Comparison of ENCODE assay signal across 21 cellular contexts in genomic region chr11:82720267-82720666, GRCh38. TPM values are rescaled to one million over a fixed set of nuclear protein-coding genes. Genes with fewer than 3 reads are reported as not detected.
A peak's percentile ranks its signal among the peaks of the same experiment; 100 is the strongest.
DNase-seq lines count a peak whose midpoint lies in the region; ATAC-seq and TF ChIP-seq lines count a peak whose summit lies in the region.
"Had no signal": no experiment of that assay in that cellular context is flagged by ENCODE, and none has a peak within 500 bp of the region (broad histone marks: within the 10 kb centered on the region; RNA-seq: fewer than 3 reads in every experiment).

No MANE protein-coding gene starts in this region.

- CTCF ChIA-PET in naive thymus-derived CD4-positive, alpha-beta T cell (lab: Charles Lee), result interaction anchor here (1.1 to 1.8 kb wide), 2 partner anchors 145 to 147 kb away, joined by 3 to 6 read pairs; no protein-coding TSS in a partner anchor
- CTCF ChIA-PET in OCI-LY7 (lab: Charles Lee; ENCODE audit: unreplicated experiment), result no interaction called here

- intact Hi-C loops in left ventricle myocardium inferior (cut with micrococcal nuclease), result no loop called here
- intact Hi-C loops in cardiac septum (cut with DNase I), result loop anchor here (10.0 kb wide), 1 partner anchor 525 kb away; no protein-coding TSS in a partner anchor
- intact Hi-C loops in naive thymus-derived CD4-positive, alpha-beta T cell (cut with micrococcal nuclease), result no loop called here
- intact Hi-C loops in OCI-LY7 (cut with micrococcal nuclease; ENCODE audit: unreplicated experiment), result no loop called here

- H3K27ac ChIP-seq in left ventricle myocardium inferior (replicated peaks) (peak overlapping the region; percentile 21), cingulate gyrus (ENCODE audit: low read depth, low read length) (peak overlapping the region; percentile 87), temporal lobe (ENCODE audit: low read depth, low read length) (peak overlapping the region; percentile 53), OCI-LY7 (ENCODE audit: low read depth, low read length, poor library complexity, severe bottlenecking) (no peak overlapping the region)
- no peak overlapping the region for H3K27ac ChIP-seq in naive thymus-derived CD4-positive, alpha-beta T cell (ENCODE audit: low read depth, low read length)
- H3K27ac ChIP-seq: PC-9 had no signal

- no peak overlapping the region for H2AFZ ChIP-seq in OCI-LY7 (ENCODE audit: low read length)
- H2AFZ ChIP-seq: PC-9 had no signal

- H3K9me3 Mint-ChIP-seq in naive thymus-derived CD4-positive, alpha-beta T cell, result no peaks in the 10 kb centered on the region
- H3K9me3 Mint-ChIP-seq: CD8-positive, alpha-beta memory T cell had no signal

- no peaks in the 10 kb centered on the region for H3K36me3 Mint-ChIP-seq in naive thymus-derived CD4-positive, alpha-beta T cell
- H3K36me3 Mint-ChIP-seq: CD8-positive, alpha-beta memory T cell had no signal

- POLR2A ChIA-PET in naive thymus-derived CD4-positive, alpha-beta T cell (lab: Charles Lee), result interaction anchor here (0.8 kb wide), 1 partner anchor 30 kb away, joined by 3 read pairs; no protein-coding TSS in a partner anchor
- POLR2A ChIA-PET in OCI-LY7 (lab: Charles Lee), result interaction anchor here (0.6 to 0.9 kb wide), 2 partner anchors 8 to 12 kb away, joined by 3 to 4 read pairs; no protein-coding TSS in a partner anchor

- peaks cover 34% of the 10 kb centered on the region for H3K27me3 ChIP-seq in left ventricle myocardium inferior (ENCODE audit: low read depth)
- no peaks in the 10 kb centered on the region for H3K27me3 ChIP-seq in naive thymus-derived CD4-positive, alpha-beta T cell (ENCODE audit: control insufficient read depth in 2 of 2, insufficient read depth in 2 of 2, low read length in 2 of 2)

- H3K79me2 ChIP-seq in OCI-LY7 (ENCODE audit: insufficient read depth, low read depth, low read length), result no peaks in the 10 kb centered on the region

- no peaks in the 10 kb centered on the region for H3K9me3 ChIP-seq in left ventricle myocardium inferior (replicated peaks)
- H3K9me3 ChIP-seq in naive thymus-derived CD4-positive, alpha-beta T cell (ENCODE audit: control insufficient read depth in 2 of 3, low read length in 3 of 3), result no peaks in the 10 kb centered on the region
- no peaks in the 10 kb centered on the region for H3K9me3 ChIP-seq in OCI-LY7 (ENCODE audit: low read length)

- no peak for ATAC-seq in naive thymus-derived CD4-positive, alpha-beta T cell

- H3K9me2 ChIP-seq in OCI-LY7 (ENCODE audit: insufficient read depth, low read length), result no peaks in the 10 kb centered on the region

- no peak overlapping the region for H3K4me2 ChIP-seq in OCI-LY7 (ENCODE audit: low read length)
- H3K4me2 ChIP-seq: PC-9 had no signal

- no peaks in the 10 kb centered on the region for H4K20me1 ChIP-seq in OCI-LY7 (ENCODE audit: insufficient read depth, low read length)

- H3K27ac Mint-ChIP-seq in naive thymus-derived CD4-positive, alpha-beta T cell, result no peak overlapping the region

- peaks cover 14% of the 10 kb centered on the region for H3K4me1 ChIP-seq in left ventricle myocardium inferior
- H3K4me1 ChIP-seq in naive thymus-derived CD4-positive, alpha-beta T cell (ENCODE audit: control insufficient read depth in 2 of 2, insufficient read depth in 2 of 2, low read length in 2 of 2), result no peaks in the 10 kb centered on the region
- no peaks in the 10 kb centered on the region for H3K4me1 ChIP-seq in OCI-LY7 (ENCODE audit: insufficient read depth, low read length, poor library complexity, severe bottlenecking)

- BruUV-seq in OCI-LY7 (replicated peaks; lab: Mats Ljungman, UMichigan), result no TSS peak

- peaks cover 0 to 12% (median 6%) of the 10 kb centered on the region in 5 donors for H3K27me3 Mint-ChIP-seq in naive thymus-derived CD4-positive, alpha-beta T cell

- H3K4me1 Mint-ChIP-seq in naive thymus-derived CD4-positive, alpha-beta T cell, result peaks cover 0 to 6% (median 4%) of the 10 kb centered on the region in 7 donors
- H3K4me1 Mint-ChIP-seq: CD8-positive, alpha-beta memory T cell had no signal

- H3K4me3 Mint-ChIP-seq in naive thymus-derived CD4-positive, alpha-beta T cell, result no peak overlapping the region
- H3K4me3 Mint-ChIP-seq: CD8-positive, alpha-beta memory T cell had no signal

- DNase-seq in left ventricle myocardium inferior (no peak), cardiac septum (ENCODE audit: low spot score) (no peak), fibroblast of gingiva (ENCODE audit: low read depth) (peak; percentile 40), OCI-LY7 (ENCODE audit: low spot score) (no peak)
- DNase-seq in naive thymus-derived CD4-positive, alpha-beta T cell, result no peak
- no peak for DNase-seq in stimulated activated CD4-positive, alpha-beta T cell treated with anti-CD3 and anti-CD28 coated beads, Interleukin-12 subunit alpha, Interleukin-12 subunit beta, amount 100 ng/mL, for 4 hours
- DNase-seq: 8988T; CD8-positive, alpha-beta memory T cell; DMS79; GOT3; KBM-7; MV-4-11; NCI-H1417 treated with DMSO at 0.1 percent for 48 hours; NCI-H1930; NCI-H2171; NCI-H748 treated with DMSO at 0.1 percent for 48 hours; PC-9 had no signal

- no peak overlapping the region for H3K4me3 ChIP-seq in left ventricle myocardium inferior
- H3K4me3 ChIP-seq in naive thymus-derived CD4-positive, alpha-beta T cell (ENCODE audit: low read length), result no peak overlapping the region
- no peak overlapping the region for H3K4me3 ChIP-seq in OCI-LY7 (ENCODE audit: low read depth, low read length, poor library complexity, severe bottlenecking)
- H3K4me3 ChIP-seq: PC-9 had no signal

- no peak for TF ChIP-seq CTCF in left ventricle myocardium inferior (IDR thresholded peaks at IDR 0.05; ENCODE audit: borderline replicate concordance)
- TF ChIP-seq CTCF in OCI-LY7 (conservative IDR thresholded peaks at IDR 0.05; ENCODE audit: low read length), result no peak

- H3K36me3 ChIP-seq in left ventricle myocardium inferior, result no peaks in the 10 kb centered on the region
- H3K36me3 ChIP-seq in naive thymus-derived CD4-positive, alpha-beta T cell (ENCODE audit: control insufficient read depth in 2 of 3, insufficient read depth in 3 of 3, low read length in 3 of 3), result no peaks in the 10 kb centered on the region
- no peaks in the 10 kb centered on the region for H3K36me3 ChIP-seq in OCI-LY7 (ENCODE audit: insufficient read depth, low read length)

RNA-seq across cellular contexts. Expression of gene FAM181B, which starts 13.4 kb away (rescaled TPM):
- total RNA-seq in left ventricle myocardium inferior (0.19 TPM), cardiac septum (0.27 TPM), temporal lobe (10.3 TPM), OCI-LY7 (2022) (not detected in 2 replicates)
- under 1 TPM in 4 of 5 experiments, not detected in 1; 0.10 to 0.97 (median 0.40) TPM for total RNA-seq in naive thymus-derived CD4-positive, alpha-beta T cell
- polyA plus RNA-seq in naive thymus-derived CD4-positive, alpha-beta T cell, result under 1 TPM in 1 of 2 donors, not detected in 1; 0.19 TPM
- total RNA-seq in OCI-LY7 (2014; rRNA removed; shearing (Covaris generic)), result not detected in 2 replicates
- total RNA-seq: CD8-positive, alpha-beta memory T cell; NCI-H460; PC-9 had no signal
- polyA plus RNA-seq: BJ; CD8-positive, alpha-beta memory T cell had no signal

Comparison
In these comparisons a context has a peak if more than half of its experiments do, and no peak if none do; other contexts are left out.
1. H3K27ac ChIP-seq: peak in left ventricle myocardium inferior (single experiment), cingulate gyrus (single experiment) and temporal lobe (single experiment); none in naive thymus-derived CD4-positive, alpha-beta T cell (single experiment) and OCI-LY7 (single experiment).